19 cellular contexts compared by ENCODE assay signal in the genomic region with DNA sequence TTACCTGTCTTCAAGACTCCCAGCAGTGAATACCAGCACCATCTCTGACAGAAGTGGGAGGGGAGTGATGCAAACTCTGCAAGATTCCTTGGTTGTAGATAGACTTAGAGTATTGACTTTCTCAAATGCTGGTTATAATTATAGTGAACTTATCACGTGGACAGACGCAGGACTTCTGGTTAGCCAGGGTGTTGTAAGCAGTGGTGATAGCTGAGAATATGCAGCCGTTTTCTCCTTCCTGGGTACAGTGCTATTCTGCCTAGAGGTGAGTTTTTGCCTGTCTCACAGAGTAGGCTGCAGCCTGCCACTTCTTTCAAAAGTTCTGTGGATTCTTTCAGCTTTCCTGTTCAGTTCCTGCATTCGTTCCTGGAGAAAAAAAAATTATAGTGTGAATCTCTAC. TPM values are rescaled to one million over a fixed set of nuclear protein-coding genes. Genes with fewer than 3 reads are reported as not detected.
A peak's percentile ranks its signal among the peaks of the same experiment; 100 is the strongest.
DNase-seq lines count a peak whose midpoint lies in the region; ATAC-seq and TF ChIP-seq lines count a peak whose summit lies in the region.
"Had no signal": no experiment of that assay in that cellular context is flagged by ENCODE, and none has a peak within 500 bp of the region (broad histone marks: within the 10 kb centered on the region; RNA-seq: fewer than 3 reads in every experiment).

No MANE protein-coding gene starts in this region.

- H3K4me3 ChIP-seq in HL-60 (replicated peaks; ENCODE audit: insufficient read depth, low read length) (peak overlapping the region; percentile 22), tibial nerve (no peak overlapping the region)
- H3K4me3 ChIP-seq: hepatocyte, mucosa of descending colon, sigmoid colon had no signal

- peak overlapping the region; percentile 93 for H3K27ac ChIP-seq in HL-60 (replicated peaks)
- no peak overlapping the region for H3K27ac ChIP-seq in tibial nerve
- H3K27ac ChIP-seq: hepatocyte, sigmoid colon had no signal

- DNase-seq in HL-60 (ENCODE audit: low read depth in 1 of 2, low spot score in 1 of 2) (peak in 1 of 2 experiments; percentile 71), SIG-M5 (lab: John Stamatoyannopoulos, UW) (peak; percentile 13), left cardiac atrium (no peak), sciatic nerve (ENCODE audit: low spot score) (no peak), tibial nerve (ENCODE audit: low spot score in 2 of 2) (no peak)
- DNase-seq in stimulated activated CD4-positive, alpha-beta T cell treated with anti-CD3 and anti-CD28 coated beads, Interleukin-4, amount 100 ng/mL, for 4 hours: no peak
- DNase-seq: activated CD8-positive, alpha-beta T cell treated with anti-CD3 and anti-CD28 coated beads, Interleukin-2, amount 10 ng/mL, durations not matched to agents 7 days and 5 days; activated T-cell treated with anti-CD3 and anti-CD28 coated beads, Interleukin-2, amount 50 U/mL, for 72 hours; BE2C; kidney glomerular epithelial cell; NCI-H1105; NCI-H774; sigmoid colon; stimulated activated CD4-positive, alpha-beta T cell treated with anti-CD3 and anti-CD28 coated beads, Interleukin-2, amount 100 ng/mL, for 24 hours had no signal

- ATAC-seq in left cardiac atrium (peak; percentile 32 to 65), sciatic nerve (peak; percentile 37), GM18858 (IDR thresholded peaks at IDR 0.05; ENCODE audit: unreplicated experiment) (no peak)
- ATAC-seq: activated T-cell treated with anti-CD3 and anti-CD28 coated beads, Interleukin-2, amount 50 U/mL, for 72 hours had no signal

- 40 to 45% methylated on average over 4 of the region's 4 CpGs for WGBS in tibial nerve, 2 donors

- no peak for TF ChIP-seq EP300 in tibial nerve (IDR thresholded peaks at IDR 0.05)

- TF ChIP-seq POLR2A in tibial nerve (IDR thresholded peaks at IDR 0.05): no peak

- H3K27me3 ChIP-seq in HL-60 (ENCODE audit: insufficient read depth, poor library complexity, severe bottlenecking) (no peaks in the 10 kb centered on the region), tibial nerve (no peaks in the 10 kb centered on the region)
- H3K27me3 ChIP-seq: BE2C, hepatocyte, sigmoid colon had no signal

- peaks cover 0 to 27% (median 0%) of the 10 kb centered on the region in 4 donors for H3K9me3 ChIP-seq in tibial nerve

- TF ChIP-seq CTCF in HL-60 (IDR thresholded peaks at IDR 0.05; ENCODE audit: insufficient read depth, low read length) (no peak), tibial nerve (IDR thresholded peaks at IDR 0.05) (no peak)

- intact Hi-C loops in left cardiac atrium (cut with DNase I) (no loop called here), sciatic nerve (cut with DNase I) (no loop called here)

- H3K4me1 ChIP-seq in tibial nerve: peaks cover 0 to 13% (median 0%) of the 10 kb centered on the region in 4 donors
- H3K4me1 ChIP-seq: BE2C, sigmoid colon had no signal

- no peaks in the 10 kb centered on the region for H3K36me3 ChIP-seq in tibial nerve
- H3K36me3 ChIP-seq: BE2C, sigmoid colon had no signal

RNA-seq across cellular contexts. Expression of gene CXCR2, which starts 0.7 kb away (rescaled TPM):
- total RNA-seq in left cardiac atrium (1 to 10 TPM; 1.2 to 3.0 TPM), sciatic nerve (9.1 TPM), tibial nerve (under 1 TPM in 1 of 4 donors, not detected in 3; 0.30 TPM)
- total RNA-seq: bronchial epithelial cell, sigmoid colon had no signal

RNA-seq across cellular contexts. Expression of gene CXCR1, which starts 41.7 kb away (rescaled TPM):
- under 1 TPM; 0.58 to 0.97 TPM for total RNA-seq in left cardiac atrium
- 4.9 TPM for total RNA-seq in sciatic nerve
- under 1 TPM in 2 of 4 donors, not detected in 2; 0.21 to 0.66 TPM for total RNA-seq in tibial nerve
- total RNA-seq: activated T-cell treated with anti-CD3 and anti-CD28 coated beads, Interleukin-2, amount 50 U/mL, for 72 hours; bronchial epithelial cell; hepatocyte; sigmoid colon; WTC11 had no signal

RNA-seq across cellular contexts. Expression of gene RUFY4, which starts 56.0 kb away (rescaled TPM):
- total RNA-seq in left cardiac atrium (not detected), sciatic nerve (0.36 TPM), tibial nerve (not detected)
- total RNA-seq: bronchial epithelial cell, mucosa of descending colon had no signal
